ENCODE assay signal across 8 cellular contexts in genomic region chr14:105489607-105490317, GRCh38. TPM values are rescaled to one million over a fixed set of nuclear protein-coding genes. Genes with fewer than 3 reads are reported as not detected.
A peak's percentile ranks its signal among the peaks of the same experiment; 100 is the strongest.
DNase-seq lines count a peak whose midpoint lies in the region; ATAC-seq and TF ChIP-seq lines count a peak whose summit lies in the region.

No MANE protein-coding gene starts in this region.

- H3K4me1 ChIP-seq in trophoblast cell (ENCODE audit: control insufficient read depth in 1 of 2, insufficient read depth in 2 of 2, low read length in 2 of 2) (peaks cover 17 to 33% of the 10 kb centered on the region in 2 experiments), transverse colon (peaks cover 14 to 62% (median 52%) of the 10 kb centered on the region in 4 donors)

- no peaks in the 10 kb centered on the region for H3K36me3 ChIP-seq in SU-DHL-6 (ENCODE audit: low read length)
- peaks cover 3 to 4% of the 10 kb centered on the region in 2 experiments for H3K36me3 ChIP-seq in trophoblast cell (ENCODE audit: control insufficient read depth in 1 of 2, insufficient read depth in 2 of 2, low read length in 2 of 2)
- no peaks in the 10 kb centered on the region for H3K36me3 ChIP-seq in transverse colon

- no peaks in the 10 kb centered on the region for H3K9me3 Mint-ChIP-seq in activated naive CD8-positive, alpha-beta T cell treated with anti-CD3 and anti-CD28 coated beads, Interleukin-2, amount 10 ng/mL, durations not matched to agents 7 days and 5 days

- in situ Hi-C loops in transverse colon (cut with MboI; ENCODE audit: low pct_ligation_motif_present in 1 of 4, low pct_unique_long_range_greater_than_20kb in 1 of 4, low sequenced_read_pairs in 3 of 4) = no loop called here

- TF ChIP-seq CTCF in GM12872 (IDR thresholded peaks at IDR 0.05; ENCODE audit: insufficient read depth, low read depth, low read length) (peak; percentile 79), SU-DHL-6 (IDR thresholded peaks at IDR 0.05; ENCODE audit: insufficient read depth, low read length, poor library complexity, severe bottlenecking) (peak; percentile 72), transverse colon (IDR thresholded peaks at IDR 0.05) (peak; percentile 56 to 87 (median 70))

- H3K27ac ChIP-seq in SU-DHL-6 (ENCODE audit: low read depth, low read length) (peak overlapping the region; percentile 81), trophoblast cell (ENCODE audit: low read depth, low read length) (peak overlapping the region; percentile 92), transverse colon (peak overlapping the region; percentile 98 to 99 (median 99))

- peaks cover 5% of the 10 kb centered on the region; the same call in 1 of the 2 replicates for H3F3A ChIP-seq in SU-DHL-6 (ENCODE audit: insufficient read depth)

- H3K4me3 Mint-ChIP-seq in activated naive CD8-positive, alpha-beta T cell treated with anti-CD3 and anti-CD28 coated beads, Interleukin-2, amount 10 ng/mL, durations not matched to agents 7 days and 5 days = peak overlapping the region; percentile 78

- no peak overlapping the region for H3K23ac ChIP-seq in trophoblast cell (ENCODE audit: low read length)

- H3K27ac Mint-ChIP-seq in activated naive CD8-positive, alpha-beta T cell treated with anti-CD3 and anti-CD28 coated beads, Interleukin-2, amount 10 ng/mL, durations not matched to agents 7 days and 5 days = peak overlapping the region; percentile 82

- H4K8ac ChIP-seq in trophoblast cell (ENCODE audit: low read depth, low read length) = peak overlapping the region; percentile 74

- H2BK120ac ChIP-seq in trophoblast cell (ENCODE audit: insufficient read depth, low read length, poor library complexity) = peak overlapping the region; percentile 57

- peaks cover 15% of the 10 kb centered on the region for H3K4me1 Mint-ChIP-seq in activated naive CD8-positive, alpha-beta T cell treated with anti-CD3 and anti-CD28 coated beads, Interleukin-2, amount 10 ng/mL, durations not matched to agents 7 days and 5 days

- H3K4me3 ChIP-seq in SU-DHL-6 (ENCODE audit: insufficient read depth, low read length, poor library complexity, severe bottlenecking) (peak overlapping the region; percentile 92), trophoblast cell (ENCODE audit: low read depth, low read length) (peak overlapping the region; percentile 64), transverse colon (peak overlapping the region; percentile 60 to 81 (median 68))

- H3K9me3 ChIP-seq in SU-DHL-6 (ENCODE audit: insufficient read depth, low read length) = no peaks in the 10 kb centered on the region
- peaks cover 13% of the 10 kb centered on the region for H3K9me3 ChIP-seq in trophoblast cell (ENCODE audit: insufficient read depth, low read depth, low read length)
- no peaks in the 10 kb centered on the region for H3K9me3 ChIP-seq in transverse colon

- intact Hi-C loops in cardiac septum (cut with DNase I) = loop anchor here (1.0 to 5.0 kb wide), 4 partner anchors 15 to 118 kb away; partner anchors contain the start of genes CRIP2 and TMEM121
- intact Hi-C loops in transverse colon (cut with DNase I; ENCODE audit: low total_unique reads) = loop anchor here (2.0 kb wide), 1 partner anchor 119 kb away; no protein-coding TSS in a partner anchor

- DNase-seq in NCI-H1436 (lab: John Stamatoyannopoulos, UW) = peak; percentile 83
- DNase-seq in activated naive CD8-positive, alpha-beta T cell treated with anti-CD3 and anti-CD28 coated beads, Interleukin-2, amount 10 ng/mL, durations not matched to agents 7 days and 5 days = peak; percentile 85
- DNase-seq in cardiac septum (ENCODE audit: low spot score) = peak; percentile 92
- DNase-seq in trophoblast cell = peak; percentile 93
- DNase-seq in transverse colon = peak; percentile 93

- H3K27me3 ChIP-seq in SU-DHL-6 (ENCODE audit: low read length) (no peaks in the 10 kb centered on the region), trophoblast cell (ENCODE audit: insufficient read depth, low read length) (peaks cover 21% of the 10 kb centered on the region), transverse colon (peaks cover 16% of the 10 kb centered on the region)

- no CpG with 5 or more reads among the region's 45 CpGs for WGBS in trophoblast cell (ENCODE audit: extremely low coverage, insufficient coverage, insufficient read length)
- WGBS in transverse colon (ENCODE audit: low coverage in 1 of 2), 2 donors = 2% methylated on average over 43 of the region's 45 CpGs; no CpG with 5 or more reads in 1 of the 2 donors

- peaks cover 10% of the 10 kb centered on the region for H3K79me1 ChIP-seq in trophoblast cell (ENCODE audit: low read length)

- TF ChIP-seq EP300 in transverse colon (IDR thresholded peaks at IDR 0.05; ENCODE audit: low read depth) = no peak

- H3K9ac ChIP-seq in SU-DHL-6 (ENCODE audit: low read length) (peak overlapping the region; percentile 91), trophoblast cell (ENCODE audit: low read length) (peak overlapping the region; percentile 5)

- no peak overlapping the region for H2BK12ac ChIP-seq in trophoblast cell (ENCODE audit: low read length)

- H3K9me2 ChIP-seq in SU-DHL-6 (replicated peaks; ENCODE audit: insufficient read depth, low read length) = no peaks in the 10 kb centered on the region

- H4K91ac ChIP-seq in trophoblast cell (ENCODE audit: low read depth, low read length) = peak overlapping the region; percentile 79

- peak overlapping the region; percentile 63 for H4K12ac ChIP-seq in trophoblast cell (ENCODE audit: low read depth, low read length)

- no peaks in the 10 kb centered on the region for H3K36me3 Mint-ChIP-seq in activated naive CD8-positive, alpha-beta T cell treated with anti-CD3 and anti-CD28 coated beads, Interleukin-2, amount 10 ng/mL, durations not matched to agents 7 days and 5 days

- H3K79me2 ChIP-seq in SU-DHL-6 (ENCODE audit: insufficient read depth, low read length) (no peaks in the 10 kb centered on the region), trophoblast cell (ENCODE audit: control insufficient read depth, insufficient read depth, low read length, poor library complexity) (peaks cover 2% of the 10 kb centered on the region)

- TF ChIP-seq POLR2A in transverse colon (IDR thresholded peaks at IDR 0.05) = peak; percentile 57

- H3K4me2 ChIP-seq in SU-DHL-6 (ENCODE audit: low read depth, low read length, poor library complexity, severe bottlenecking) (peak overlapping the region; percentile 84), trophoblast cell (ENCODE audit: low read length) (peak overlapping the region; percentile 96)

- POLR2A ChIA-PET in activated naive CD8-positive, alpha-beta T cell treated with anti-CD3 and anti-CD28 coated beads, Interleukin-2, amount 10 ng/mL, durations not matched to agents 7 days and 5 days (lab: Charles Lee) = interaction anchor here (0.7 to 5.7 kb wide), 13 partner anchors 8 to 469 kb away, joined by 3 to 118 read pairs (median 4); partner anchors contain the start of genes BRF1, CDCA4, PACS2 and TEX22

- H3K18ac ChIP-seq in trophoblast cell (ENCODE audit: low read length) = peak overlapping the region; percentile 45

- H2BK5ac ChIP-seq in trophoblast cell (ENCODE audit: low read depth, low read length, poor library complexity) = peak overlapping the region; percentile 50

- H3K4ac ChIP-seq in trophoblast cell (ENCODE audit: low read depth, low read length) = peak overlapping the region; percentile 41

- H3K27me3 Mint-ChIP-seq in activated naive CD8-positive, alpha-beta T cell treated with anti-CD3 and anti-CD28 coated beads, Interleukin-2, amount 10 ng/mL, durations not matched to agents 7 days and 5 days = no peaks in the 10 kb centered on the region

- peak overlapping the region; percentile 78 for H3K14ac ChIP-seq in trophoblast cell (ENCODE audit: low read length)

- no peaks in the 10 kb centered on the region for H4K20me1 ChIP-seq in SU-DHL-6 (ENCODE audit: low read depth, low read length)

- peak; percentile 3 for ATAC-seq in activated naive CD8-positive, alpha-beta T cell treated with anti-CD3 and anti-CD28 coated beads, Interleukin-2, amount 10 ng/mL, durations not matched to agents 7 days and 5 days (ENCODE audit: low read depth)
- no peak for ATAC-seq in HG02623 (IDR thresholded peaks at IDR 0.05; ENCODE audit: unreplicated experiment)

- no peak overlapping the region for H2AK5ac ChIP-seq in trophoblast cell (ENCODE audit: low read length)

- H2AFZ ChIP-seq in SU-DHL-6 (ENCODE audit: low read depth, low read length, severe bottlenecking) (peak overlapping the region; percentile 84), trophoblast cell (ENCODE audit: insufficient read depth, low read length, poor library complexity) (peak overlapping the region; percentile 50)

RNA-seq across cellular contexts. Expression of gene TEDC1, which starts 1.3 kb away (rescaled TPM):
- total RNA-seq in activated naive CD8-positive, alpha-beta T cell treated with anti-CD3 and anti-CD28 coated beads, Interleukin-2, amount 10 ng/mL, durations not matched to agents 7 days and 5 days = 10 to 100 TPM; 43.3 to 47.6 TPM
- total RNA-seq in cardiac septum (3.8 TPM), transverse colon (10 to 100 TPM; 10.8 to 52.9 (median 29.5) TPM)
- polyA plus RNA-seq in trophoblast cell (2013) = 8.8 and 8.9 TPM in 2 replicates

RNA-seq across cellular contexts. Expression of gene CRIP1, which starts 3.1 kb away (rescaled TPM):
- 100 to 1,000 TPM; 445 to 453 TPM for total RNA-seq in activated naive CD8-positive, alpha-beta T cell treated with anti-CD3 and anti-CD28 coated beads, Interleukin-2, amount 10 ng/mL, durations not matched to agents 7 days and 5 days
- total RNA-seq in cardiac septum (68.2 TPM), transverse colon (100 to 1,000 TPM in 1 of 4 donors, 10 to 100 TPM in 2, not detected in 1; 16.9 to 246 (median 63.0) TPM)
- polyA plus RNA-seq in trophoblast cell (2013) = 44.7 and 45.0 TPM in 2 replicates

RNA-seq across cellular contexts. Expression of gene CRIP2, which starts 15.1 kb away (rescaled TPM):
- 1 to 10 TPM; 1.2 to 1.6 TPM for total RNA-seq in activated naive CD8-positive, alpha-beta T cell treated with anti-CD3 and anti-CD28 coated beads, Interleukin-2, amount 10 ng/mL, durations not matched to agents 7 days and 5 days
- total RNA-seq in cardiac septum = 918 TPM
- 85.1 and 90.0 TPM in 2 replicates for polyA plus RNA-seq in trophoblast cell (2013)
- total RNA-seq in transverse colon = 10 to 100 TPM; 11.2 to 67.3 (median 22.4) TPM

RNA-seq across cellular contexts. Expression of gene TMEM121, which starts 36.6 kb away (rescaled TPM):
- total RNA-seq in activated naive CD8-positive, alpha-beta T cell treated with anti-CD3 and anti-CD28 coated beads, Interleukin-2, amount 10 ng/mL, durations not matched to agents 7 days and 5 days = 1 to 10 TPM; 8.1 to 8.8 TPM
- total RNA-seq in cardiac septum = 1.3 TPM
- 0.12 TPM in 2 replicates for polyA plus RNA-seq in trophoblast cell (2013)
- total RNA-seq in transverse colon = under 1 TPM in 2 of 4 donors, not detected in 2; 0.48 to 0.96 TPM

Comparison
In these comparisons a context has a peak if more than half of its experiments do, and no peak if none do; other contexts are left out.
1. RNA of gene CRIP2, which starts 15.1 kb away (total RNA-seq): 918 TPM in cardiac septum (single experiment); 11.2 to 67.3 TPM in transverse colon and 1.2 to 1.6 TPM in activated naive CD8-positive, alpha-beta T cell treated with anti-CD3 and anti-CD28 coated beads, Interleukin-2, amount 10 ng/mL, durations not matched to agents 7 days and 5 days; every median in the first group is over 10 times any median in the second.
2. Peak in every context shown above with its lines, with median percentiles within 50 percentile points of each other: CTCF ChIP-seq, DNase-seq, H3K27ac ChIP-seq and H3K4me3 ChIP-seq.